In the genomic region with DNA sequence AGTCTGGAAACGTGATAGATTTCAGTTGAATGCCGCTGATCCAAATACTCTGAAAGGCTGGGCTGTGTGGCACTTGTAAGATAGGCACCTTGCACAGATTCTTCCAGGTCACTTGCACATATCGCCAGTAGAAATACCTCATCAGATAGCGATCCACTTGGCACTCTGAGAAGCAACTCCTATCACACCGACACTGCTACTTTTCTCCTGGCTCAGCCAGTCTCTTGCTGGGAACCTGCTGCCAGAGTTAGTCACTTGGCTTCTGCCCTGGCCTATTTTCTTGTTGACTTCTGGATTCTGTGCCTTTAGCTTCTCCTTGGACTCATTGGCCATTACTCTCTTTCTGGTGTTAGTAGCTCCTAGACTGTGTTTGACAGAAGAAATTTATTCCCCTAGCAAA, we compare ENCODE assay signal across 10 cellular contexts.
DNase-seq lines count a peak whose midpoint lies in the region; ATAC-seq and TF ChIP-seq lines count a peak whose summit lies in the region.
"Had no signal": no experiment of that assay in that cellular context is flagged by ENCODE, and none has a peak within 500 bp of the region (broad histone marks: within the 10 kb centered on the region; RNA-seq: fewer than 3 reads in every experiment).

No MANE protein-coding gene starts in this region.

- H3K27me3 Mint-ChIP-seq in T-cell (no peaks in the 10 kb centered on the region), progenitor cell of endocrine pancreas (no peaks in the 10 kb centered on the region)

- H3K4me1 ChIP-seq in testis (peaks cover 7% of the 10 kb centered on the region), neuronal stem cell (ENCODE audit: control insufficient read depth in 2 of 2, insufficient read depth in 1 of 2, low read depth in 1 of 2, low read length in 2 of 2) (peaks cover 0 to 9% of the 10 kb centered on the region in 2 donors), mesenchymal stem cell (ENCODE audit: control insufficient read depth, insufficient read depth, low read depth, low read length) (peaks cover 9% of the 10 kb centered on the region)

- H3K4me3 ChIP-seq in testis = no peak overlapping the region
- no peak overlapping the region for H3K4me3 ChIP-seq in neuronal stem cell (ENCODE audit: low read length in 2 of 2)
- H3K4me3 ChIP-seq in mesenchymal stem cell (ENCODE audit: insufficient read depth in 1 of 2, low read depth in 1 of 2, low read length in 2 of 2) = peak overlapping the region in 1 of 2 experiments; percentile 3

- no peak overlapping the region for H2BK120ac ChIP-seq in neuronal stem cell (ENCODE audit: low read depth, low read length)
- no peak overlapping the region for H2BK120ac ChIP-seq in mesenchymal stem cell (ENCODE audit: low read depth, low read length)

- H3K27me3 ChIP-seq in testis = no peaks in the 10 kb centered on the region
- no peaks in the 10 kb centered on the region for H3K27me3 ChIP-seq in neuronal stem cell (ENCODE audit: control insufficient read depth in 3 of 3, insufficient read depth in 3 of 3, low read depth in 1 of 3, low read length in 3 of 3)
- no peaks in the 10 kb centered on the region for H3K27me3 ChIP-seq in mesenchymal stem cell (ENCODE audit: control insufficient read depth in 1 of 2, insufficient read depth in 1 of 2, low read length in 2 of 2)
- H3K27me3 ChIP-seq: brain microvascular endothelial cell had no signal

- H4K8ac ChIP-seq in neuronal stem cell (ENCODE audit: low read depth, low read length) = no peak overlapping the region
- no peak overlapping the region for H4K8ac ChIP-seq in mesenchymal stem cell (ENCODE audit: low read length)

- H2BK12ac ChIP-seq in neuronal stem cell (ENCODE audit: low read length) (no peak overlapping the region), mesenchymal stem cell (ENCODE audit: low read length in 2 of 2) (peak overlapping the region in 1 of 2 experiments; percentile 18)

- H3K36me3 Mint-ChIP-seq in T-cell (peaks cover 18% of the 10 kb centered on the region), progenitor cell of endocrine pancreas (ENCODE audit: insufficient read depth) (peaks cover 8% of the 10 kb centered on the region)

- H3K36me3 ChIP-seq in testis (ENCODE audit: low read depth, missing control alignments) (no peaks in the 10 kb centered on the region), neuronal stem cell (replicated peaks in 1 of 2; ENCODE audit: control insufficient read depth in 2 of 2, insufficient read depth in 2 of 2, low read length in 2 of 2) (peaks cover 0 to 2% of the 10 kb centered on the region in 2 donors), mesenchymal stem cell (ENCODE audit: control insufficient read depth in 1 of 2, insufficient read depth in 2 of 2, low read depth in 1 of 2, low read length in 2 of 2) (no peaks in the 10 kb centered on the region)
- H3K36me3 ChIP-seq: brain microvascular endothelial cell had no signal

- H3K4ac ChIP-seq in neuronal stem cell (ENCODE audit: low read length) (no peak overlapping the region), mesenchymal stem cell (ENCODE audit: low read depth in 1 of 2, low read length in 2 of 2) (no peak overlapping the region)

- H3K27ac ChIP-seq in testis (no peak overlapping the region), neuronal stem cell (replicated peaks; ENCODE audit: low read length) (no peak overlapping the region), mesenchymal stem cell (ENCODE audit: low read length, poor library complexity, severe bottlenecking) (no peak overlapping the region)
- H3K27ac ChIP-seq: brain microvascular endothelial cell had no signal

- in situ Hi-C loops in G401 (cut with HindIII; ENCODE audit: low sequenced_read_pairs) = no loop called here

- peak; percentile 26 for DNase-seq in G401 (ENCODE audit: low spot score)
- DNase-seq in T-cell = no peak
- no peak for DNase-seq in progenitor cell of endocrine pancreas (ENCODE audit: low spot score, unreplicated experiment)
- no peak for DNase-seq in testis
- no peak for DNase-seq in neuronal stem cell (ENCODE audit: low spot score)
- DNase-seq in mesenchymal stem cell = no peak
- DNase-seq in activated CD4-positive, alpha-beta T cell treated with anti-CD3 and anti-CD28 coated beads, Interleukin-2, amount 50 U/mL, for 4 hours = no peak
- DNase-seq: brain microvascular endothelial cell, NCI-H1694 treated with DMSO at 0.1 percent for 48 hours had no signal

- 62 to 65% methylated on average over 5 of the region's 5 CpGs for WGBS in testis, 2 donors
- WGBS in neuronal stem cell (ENCODE audit: extremely low coverage in 2 of 2, insufficient read length in 2 of 2, insufficient replicate concordance in 1 of 2), 2 donors = no CpG with 5 or more reads among the region's 5 CpGs
- WGBS in mesenchymal stem cell = 90% methylated on average over 5 of the region's 5 CpGs

- H3K79me1 ChIP-seq in neuronal stem cell (ENCODE audit: low read depth, low read length) = peaks cover 2% of the 10 kb centered on the region
- H3K79me1 ChIP-seq in mesenchymal stem cell (replicated peaks; ENCODE audit: low read length, poor library complexity, severe bottlenecking) = peaks cover 17% of the 10 kb centered on the region

- H3K4me2 ChIP-seq in neuronal stem cell (ENCODE audit: insufficient read depth, low read length, poor library complexity, severe bottlenecking) (no peak overlapping the region), mesenchymal stem cell (ENCODE audit: low read length, poor library complexity, severe bottlenecking) (no peak overlapping the region)

- H2BK15ac ChIP-seq in neuronal stem cell (ENCODE audit: low read length) (no peak overlapping the region), mesenchymal stem cell (ENCODE audit: low read depth, poor library complexity, severe bottlenecking) (no peak overlapping the region)

- H4K91ac ChIP-seq in neuronal stem cell (ENCODE audit: low read depth, low read length, poor library complexity) (no peak overlapping the region), mesenchymal stem cell (ENCODE audit: low read length) (no peak overlapping the region)

- H3K23ac ChIP-seq in neuronal stem cell (ENCODE audit: low read depth, low read length, poor library complexity) (no peak overlapping the region), mesenchymal stem cell (ENCODE audit: low read length in 2 of 2) (no peak overlapping the region)

- ATAC-seq in T-cell (replicated peaks in 1 of 4) (peak in 1 of 4 experiments; percentile 4), esophagus mucosa (peak; percentile 26)

- H2AFZ ChIP-seq in neuronal stem cell (ENCODE audit: low read length) (no peak overlapping the region), mesenchymal stem cell (ENCODE audit: low read depth, low read length) (no peak overlapping the region)

- H3K9me3 ChIP-seq in testis = no peaks in the 10 kb centered on the region
- peaks cover 0 to 3% of the 10 kb centered on the region in 2 donors for H3K9me3 ChIP-seq in neuronal stem cell (replicated peaks in 1 of 2; ENCODE audit: control insufficient read depth in 2 of 2, insufficient read depth in 1 of 2, low read depth in 1 of 2, low read length in 2 of 2)
- no peaks in the 10 kb centered on the region for H3K9me3 ChIP-seq in mesenchymal stem cell (ENCODE audit: control insufficient read depth, low read length)

- H3K4me3 Mint-ChIP-seq in T-cell = peak overlapping the region; percentile 67 to 80 (median 76)
- no peak overlapping the region for H3K4me3 Mint-ChIP-seq in progenitor cell of endocrine pancreas (ENCODE audit: low read depth)

- POLR2A ChIA-PET in T-cell (lab: Charles Lee) = interaction anchor here (0.5 to 1.1 kb wide), 2 partner anchors 26 to 255 kb away, joined by 3 read pairs; no protein-coding TSS in a partner anchor

- intact Hi-C loops in testis (cut with DNase I; ENCODE audit: low total_unique reads) = no loop called here

- H3K9ac ChIP-seq in neuronal stem cell (ENCODE audit: low read depth, low read length, poor library complexity) (no peak overlapping the region), mesenchymal stem cell (ENCODE audit: low read length) (no peak overlapping the region)

- no peak overlapping the region for H3K14ac ChIP-seq in neuronal stem cell (ENCODE audit: low read length)
- H3K14ac ChIP-seq in mesenchymal stem cell (ENCODE audit: low read length in 2 of 2) = no peak overlapping the region

- TF ChIP-seq POLR2A in testis (IDR thresholded peaks at IDR 0.05) = no peak

- no peak overlapping the region for H2BK5ac ChIP-seq in neuronal stem cell (ENCODE audit: low read length)
- H2BK5ac ChIP-seq in mesenchymal stem cell (ENCODE audit: low read depth, low read length, poor library complexity, severe bottlenecking) = no peak overlapping the region

- TF ChIP-seq CTCF in progenitor cell of endocrine pancreas (IDR thresholded peaks at IDR 0.05; ENCODE audit: unreplicated experiment) (no peak), testis (IDR thresholded peaks at IDR 0.05) (no peak)

- H3K9me3 Mint-ChIP-seq in T-cell (peaks cover 0 to 4% (median 0%) of the 10 kb centered on the region in 3 donors), progenitor cell of endocrine pancreas (ENCODE audit: low read depth) (peaks cover 3% of the 10 kb centered on the region)

- CTCF ChIA-PET in T-cell (lab: Charles Lee) = interaction anchor here in 1 of 2 donors (0.8 kb wide), 1 partner anchor 68 kb away, joined by 3 read pairs; no protein-coding TSS in a partner anchor

- H3K4me1 Mint-ChIP-seq in T-cell = peaks cover 87 to 91% (median 89%) of the 10 kb centered on the region in 3 donors
- H3K4me1 Mint-ChIP-seq in progenitor cell of endocrine pancreas (ENCODE audit: low read depth) = peaks cover 19% of the 10 kb centered on the region

- peak overlapping the region; percentile 92 to 96 for H3K27ac Mint-ChIP-seq in T-cell
- peak overlapping the region; percentile 79 for H3K27ac Mint-ChIP-seq in progenitor cell of endocrine pancreas

- H3K18ac ChIP-seq in neuronal stem cell (ENCODE audit: low read length) = no peak overlapping the region
- H3K18ac ChIP-seq in mesenchymal stem cell (ENCODE audit: low read depth in 1 of 2, low read length in 2 of 2) = no peak overlapping the region

- H2AK5ac ChIP-seq in neuronal stem cell (ENCODE audit: low read depth, low read length) (no peak overlapping the region), mesenchymal stem cell (ENCODE audit: low read length, severe bottlenecking) (no peak overlapping the region)
